ENCODE assay signal across 15 cellular contexts in the genomic region with DNA sequence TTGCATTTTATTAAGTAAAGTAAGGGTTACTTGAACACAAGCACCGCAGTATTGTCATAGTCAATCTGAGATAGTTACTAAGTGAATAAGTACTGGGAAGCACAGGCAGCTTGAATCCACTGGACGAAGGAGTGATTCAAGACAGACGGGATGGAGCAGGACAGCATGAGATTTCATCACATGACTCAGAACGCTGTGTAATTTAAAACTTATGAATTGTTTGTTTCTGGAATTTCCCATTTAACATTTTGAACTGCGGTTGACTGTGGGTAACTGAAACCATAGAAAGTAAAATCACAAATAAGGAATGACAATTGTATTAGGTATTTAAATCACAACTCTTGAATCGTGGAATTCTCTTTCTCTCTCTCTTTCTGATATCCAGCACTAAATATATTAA.
A peak's percentile ranks its signal among the peaks of the same experiment; 100 is the strongest.
DNase-seq lines count a peak whose midpoint lies in the region; ATAC-seq and TF ChIP-seq lines count a peak whose summit lies in the region.
"Had no signal": no experiment of that assay in that cellular context is flagged by ENCODE, and none has a peak within 500 bp of the region (broad histone marks: within the 10 kb centered on the region; RNA-seq: fewer than 3 reads in every experiment).

No MANE protein-coding gene starts in this region.

- WGBS in heart left ventricle, 4 donors = 46 to 52% (median 48%) methylated on average over 6 of the region's 6 CpGs

- no peak for TF ChIP-seq CTCF in cardiac muscle cell (IDR thresholded peaks at IDR 0.05; ENCODE audit: low read depth, low read length)
- TF ChIP-seq CTCF in heart left ventricle (IDR thresholded peaks at IDR 0.05) = no peak
- TF ChIP-seq CTCF in fibroblast of mammary gland (conservative IDR thresholded peaks at IDR 0.05; ENCODE audit: control insufficient read depth, insufficient read depth, low read depth, low read length) = no peak
- TF ChIP-seq CTCF in Caco-2 (IDR thresholded peaks at IDR 0.05; ENCODE audit: insufficient read depth in 1 of 2, low read depth in 1 of 2, low read length in 1 of 2, severe bottlenecking in 1 of 2, unreplicated experiment in 1 of 2) = no peak

- CTCF ChIA-PET in Caco-2 (lab: Charles Lee) = no interaction called here

- no peak overlapping the region for H3K4me3 Mint-ChIP-seq in Caco-2 (ENCODE audit: unreplicated experiment)

- BruUV-seq in Caco-2 (replicated peaks; lab: Mats Ljungman, UMichigan) = no TSS peak

- ATAC-seq in heart left ventricle = no peak
- ATAC-seq in SK-N-SH treated with all-trans-retinoic acid at 6 μM for 48 hours = peak; percentile 99

- POLR2A ChIA-PET in Caco-2 (lab: Charles Lee) = no interaction called here

- no peak for TF ChIP-seq POLR2A in heart left ventricle (IDR thresholded peaks at IDR 0.05)

- no peaks in the 10 kb centered on the region for H3K36me3 Mint-ChIP-seq in Caco-2 (ENCODE audit: insufficient read depth, unreplicated experiment)

- peaks cover 2% of the 10 kb centered on the region for H3K27me3 Mint-ChIP-seq in Caco-2 (ENCODE audit: insufficient read depth, unreplicated experiment)

- no peak overlapping the region for H3K27ac Mint-ChIP-seq in Caco-2 (ENCODE audit: unreplicated experiment)

- intact Hi-C loops in heart left ventricle (cut with DNase I) = no loop called here
- intact Hi-C loops in Caco-2 (cut with micrococcal nuclease; ENCODE audit: unreplicated experiment) = no loop called here

- DNase-seq in cardiac muscle cell (ENCODE audit: low read depth in 1 of 2, low spot score in 1 of 2) = peak; percentile 1 to 5
- DNase-seq in heart left ventricle = no peak
- DNase-seq in fibroblast of mammary gland (ENCODE audit: low read depth) = peak; percentile 89
- DNase-seq in stromal cell of bone marrow (ENCODE audit: low read depth) = peak; percentile 91
- no peak for DNase-seq in Caco-2
- no peak for DNase-seq in SJCRH30
- no peak for DNase-seq in ureter (ENCODE audit: low spot score)
- DNase-seq: activated gamma-delta T cell, Karpas-422, NCI-H187, NCI-H774, posterior cingulate gyrus, SIG-M5, transverse colon had no signal

- H3K4me1 ChIP-seq in cardiac muscle cell (ENCODE audit: low read depth) (peaks cover 13% of the 10 kb centered on the region), heart left ventricle (no peaks in the 10 kb centered on the region), Caco-2 (no peaks in the 10 kb centered on the region), SJCRH30 (no peaks in the 10 kb centered on the region)
- H3K4me1 ChIP-seq: transverse colon had no signal

- H3K27ac ChIP-seq in cardiac muscle cell (no peak overlapping the region), heart left ventricle (no peak overlapping the region), SJCRH30 (no peak overlapping the region)
- H3K27ac ChIP-seq: transverse colon had no signal

- no peaks in the 10 kb centered on the region for H3K9me3 Mint-ChIP-seq in Caco-2 (ENCODE audit: unreplicated experiment)

- H3K27me3 ChIP-seq in cardiac muscle cell = no peaks in the 10 kb centered on the region
- no peaks in the 10 kb centered on the region for H3K27me3 ChIP-seq in heart left ventricle
- H3K27me3 ChIP-seq in Caco-2 (replicated peaks; ENCODE audit: control insufficient read depth, insufficient read depth, low read length) = no peaks in the 10 kb centered on the region
- H3K27me3 ChIP-seq in SJCRH30 = no peaks in the 10 kb centered on the region
- H3K27me3 ChIP-seq: transverse colon had no signal

- no peaks in the 10 kb centered on the region for H3K4me1 Mint-ChIP-seq in Caco-2 (ENCODE audit: low read depth, unreplicated experiment)

- no peak overlapping the region for H3K4me3 ChIP-seq in cardiac muscle cell
- H3K4me3 ChIP-seq in heart left ventricle = no peak overlapping the region
- H3K4me3 ChIP-seq in fibroblast of mammary gland (ENCODE audit: control insufficient read depth, low read depth, low read length) = no peak overlapping the region
- H3K4me3 ChIP-seq in Caco-2 (ENCODE audit: low read depth, low read length) = no peak overlapping the region
- no peak overlapping the region for H3K4me3 ChIP-seq in SJCRH30
- H3K4me3 ChIP-seq: transverse colon had no signal

- H3K9me3 ChIP-seq in cardiac muscle cell (ENCODE audit: low read depth) (no peaks in the 10 kb centered on the region), heart left ventricle (no peaks in the 10 kb centered on the region), Caco-2 (no peaks in the 10 kb centered on the region), SJCRH30 (replicated peaks) (no peaks in the 10 kb centered on the region)
- H3K9me3 ChIP-seq: transverse colon had no signal

- H3K36me3 ChIP-seq in cardiac muscle cell (no peaks in the 10 kb centered on the region), heart left ventricle (no peaks in the 10 kb centered on the region), Caco-2 (ENCODE audit: control insufficient read depth, insufficient read depth, low read length) (no peaks in the 10 kb centered on the region), SJCRH30 (no peaks in the 10 kb centered on the region)
- H3K36me3 ChIP-seq: transverse colon had no signal

TF ChIP-seq in SK-N-SH treated with all-trans-retinoic acid at 6 μM for 48 hours, 23 proteins besides CTCF, POLR2A, EP300 and RAD21 (continues in another document):
- TF ChIP-seq, protein P1, sequence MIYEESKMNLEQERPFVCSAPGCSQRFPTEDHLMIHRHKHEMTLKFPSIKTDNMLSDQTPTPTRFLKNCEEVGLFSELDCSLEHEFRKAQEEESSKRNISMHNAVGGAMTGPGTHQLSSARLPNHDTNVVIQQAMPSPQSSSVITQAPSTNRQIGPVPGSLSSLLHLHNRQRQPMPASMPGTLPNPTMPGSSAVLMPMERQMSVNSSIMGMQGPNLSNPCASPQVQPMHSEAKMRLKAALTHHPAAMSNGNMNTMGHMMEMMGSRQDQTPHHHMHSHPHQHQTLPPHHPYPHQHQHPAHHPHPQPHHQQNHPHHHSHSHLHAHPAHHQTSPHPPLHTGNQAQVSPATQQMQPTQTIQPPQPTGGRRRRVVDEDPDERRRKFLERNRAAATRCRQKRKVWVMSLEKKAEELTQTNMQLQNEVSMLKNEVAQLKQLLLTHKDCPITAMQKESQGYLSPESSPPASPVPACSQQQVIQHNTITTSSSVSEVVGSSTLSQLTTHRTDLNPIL (CRISPR knock-in tag; IDR thresholded peaks at IDR 0.05; ENCODE audit: low read depth) = no peak
- TF ChIP-seq ESRRG (CRISPR knock-in tag; IDR thresholded peaks at IDR 0.05) = no peak
- TF ChIP-seq OSR1 (CRISPR knock-in tag; IDR thresholded peaks at IDR 0.05) = no peak
- TF ChIP-seq GLIS3 (CRISPR knock-in tag; IDR thresholded peaks at IDR 0.05) = no peak
- no peak for TF ChIP-seq ZFP3 (CRISPR knock-in tag; IDR thresholded peaks at IDR 0.05)
- TF ChIP-seq, protein P2, sequence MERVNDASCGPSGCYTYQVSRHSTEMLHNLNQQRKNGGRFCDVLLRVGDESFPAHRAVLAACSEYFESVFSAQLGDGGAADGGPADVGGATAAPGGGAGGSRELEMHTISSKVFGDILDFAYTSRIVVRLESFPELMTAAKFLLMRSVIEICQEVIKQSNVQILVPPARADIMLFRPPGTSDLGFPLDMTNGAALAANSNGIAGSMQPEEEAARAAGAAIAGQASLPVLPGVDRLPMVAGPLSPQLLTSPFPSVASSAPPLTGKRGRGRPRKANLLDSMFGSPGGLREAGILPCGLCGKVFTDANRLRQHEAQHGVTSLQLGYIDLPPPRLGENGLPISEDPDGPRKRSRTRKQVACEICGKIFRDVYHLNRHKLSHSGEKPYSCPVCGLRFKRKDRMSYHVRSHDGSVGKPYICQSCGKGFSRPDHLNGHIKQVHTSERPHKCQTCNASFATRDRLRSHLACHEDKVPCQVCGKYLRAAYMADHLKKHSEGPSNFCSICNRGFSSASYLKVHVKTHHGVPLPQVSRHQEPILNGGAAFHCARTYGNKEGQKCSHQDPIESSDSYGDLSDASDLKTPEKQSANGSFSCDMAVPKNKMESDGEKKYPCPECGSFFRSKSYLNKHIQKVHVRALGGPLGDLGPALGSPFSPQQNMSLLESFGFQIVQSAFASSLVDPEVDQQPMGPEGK (CRISPR knock-in tag; IDR thresholded peaks at IDR 0.05; ENCODE audit: borderline replicate concordance) = no peak
- no peak for TF ChIP-seq ARNTL (CRISPR knock-in tag; IDR thresholded peaks at IDR 0.05; ENCODE audit: borderline replicate concordance, low read depth)
- TF ChIP-seq TOX (CRISPR knock-in tag; IDR thresholded peaks at IDR 0.05; ENCODE audit: borderline replicate concordance) = no peak
- no peak for TF ChIP-seq ZNF565 (CRISPR knock-in tag; conservative IDR thresholded peaks at IDR 0.05; ENCODE audit: low read depth)
- no peak for TF ChIP-seq CSDC2 (CRISPR knock-in tag; IDR thresholded peaks at IDR 0.05)
- TF ChIP-seq, protein P3, sequence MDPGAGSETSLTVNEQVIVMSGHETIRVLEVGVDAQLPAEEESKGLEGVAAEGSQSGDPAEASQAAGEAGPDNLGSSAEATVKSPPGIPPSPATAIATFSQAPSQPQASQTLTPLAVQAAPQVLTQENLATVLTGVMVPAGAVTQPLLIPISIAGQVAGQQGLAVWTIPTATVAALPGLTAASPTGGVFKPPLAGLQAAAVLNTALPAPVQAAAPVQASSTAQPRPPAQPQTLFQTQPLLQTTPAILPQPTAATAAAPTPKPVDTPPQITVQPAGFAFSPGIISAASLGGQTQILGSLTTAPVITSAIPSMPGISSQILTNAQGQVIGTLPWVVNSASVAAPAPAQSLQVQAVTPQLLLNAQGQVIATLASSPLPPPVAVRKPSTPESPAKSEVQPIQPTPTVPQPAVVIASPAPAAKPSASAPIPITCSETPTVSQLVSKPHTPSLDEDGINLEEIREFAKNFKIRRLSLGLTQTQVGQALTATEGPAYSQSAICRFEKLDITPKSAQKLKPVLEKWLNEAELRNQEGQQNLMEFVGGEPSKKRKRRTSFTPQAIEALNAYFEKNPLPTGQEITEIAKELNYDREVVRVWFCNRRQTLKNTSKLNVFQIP (CRISPR knock-in tag; IDR thresholded peaks at IDR 0.05; ENCODE audit: borderline replicate concordance, low read depth) = no peak
- no peak for TF ChIP-seq TCF4 (CRISPR knock-in tag; IDR thresholded peaks at IDR 0.05; ENCODE audit: borderline replicate concordance)
- no peak for TF ChIP-seq ZNF8 (CRISPR knock-in tag; IDR thresholded peaks at IDR 0.05)
- TF ChIP-seq, protein P4, sequence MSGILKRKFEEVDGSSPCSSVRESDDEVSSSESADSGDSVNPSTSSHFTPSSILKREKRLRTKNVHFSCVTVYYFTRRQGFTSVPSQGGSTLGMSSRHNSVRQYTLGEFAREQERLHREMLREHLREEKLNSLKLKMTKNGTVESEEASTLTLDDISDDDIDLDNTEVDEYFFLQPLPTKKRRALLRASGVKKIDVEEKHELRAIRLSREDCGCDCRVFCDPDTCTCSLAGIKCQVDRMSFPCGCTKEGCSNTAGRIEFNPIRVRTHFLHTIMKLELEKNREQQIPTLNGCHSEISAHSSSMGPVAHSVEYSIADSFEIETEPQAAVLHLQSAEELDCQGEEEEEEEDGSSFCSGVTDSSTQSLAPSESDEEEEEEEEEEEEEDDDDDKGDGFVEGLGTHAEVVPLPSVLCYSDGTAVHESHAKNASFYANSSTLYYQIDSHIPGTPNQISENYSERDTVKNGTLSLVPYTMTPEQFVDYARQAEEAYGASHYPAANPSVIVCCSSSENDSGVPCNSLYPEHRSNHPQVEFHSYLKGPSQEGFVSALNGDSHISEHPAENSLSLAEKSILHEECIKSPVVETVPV (CRISPR knock-in tag; IDR thresholded peaks at IDR 0.05) = no peak
- TF ChIP-seq ZC3H10 (CRISPR knock-in tag; IDR thresholded peaks at IDR 0.05) = no peak

Comparison
In these comparisons a context has a peak if more than half of its experiments do, and no peak if none do; other contexts are left out.
1. DNase-seq: peak in cardiac muscle cell (2 of 2), fibroblast of mammary gland (single experiment) and stromal cell of bone marrow (single experiment); none in heart left ventricle (0 of 5), Caco-2 (0 of 2), SJCRH30 (0 of 2) and ureter (single experiment).